21 cellular contexts compared by ENCODE assay signal in genomic region chr2:79788952-79789612, GRCh38.
"Had no signal": no experiment of that assay in that cellular context is flagged by ENCODE, and none has a peak within 500 bp of the region (broad histone marks: within the 10 kb centered on the region; RNA-seq: fewer than 3 reads in every experiment).

No MANE protein-coding gene starts in this region.

- ATAC-seq: activated CD4-positive, alpha-beta T cell treated with anti-CD3 and anti-CD28 coated beads for 36 hours; left cardiac atrium; natural killer cell; stimulated activated naive B cell treated with anti-CD40 and anti-IgM and Interleukin-4, amounts not matched to agents 10 μg/mL and 1 μg/mL and 100 μg/mL, for 72 hours had no signal

- DNase-seq: activated CD4-positive, alpha-beta T cell treated with anti-CD3 and anti-CD28 coated beads for 36 hours; activated CD4-positive, CD25-positive, alpha-beta regulatory T cell; activated effector memory CD4-positive, alpha-beta T cell treated with Interleukin-2 at 50 U/mL for 16 hours; activated naive CD4-positive, alpha-beta T cell treated with Interleukin-2 at 50 U/mL for 16 hours; cerebellar nuclear complex; colonic mucosa; effector CD8-positive, alpha-beta T cell; glutamatergic neuron; left cardiac atrium; natural killer cell; occipital lobe; stimulated activated CD4-positive, alpha-beta T cell treated with anti-CD3 and anti-CD28 coated beads, Interleukin-15, amount 100 ng/mL, for 24 hours; stimulated activated CD4-positive, alpha-beta T cell treated with anti-CD3 and anti-CD28 coated beads, Interleukin-2, amount 100 ng/mL, for 24 hours; stimulated activated naive B cell treated with anti-CD40 and anti-IgM and Interleukin-4, amounts not matched to agents 10 μg/mL and 1 μg/mL and 100 μg/mL, for 72 hours; transverse colon had no signal

- H3K27ac ChIP-seq: ascending aorta, cardiac muscle cell, colonic mucosa, epithelial cell of prostate, neural progenitor cell, parathyroid adenoma, right atrium auricular region had no signal

- H3K9me3 ChIP-seq: ascending aorta, colonic mucosa, right atrium auricular region, transverse colon had no signal

- H3K27me3 ChIP-seq: ascending aorta, cardiac muscle cell, colonic mucosa, neural progenitor cell, right atrium auricular region, transverse colon had no signal

- H3K4me1 ChIP-seq: ascending aorta, colonic mucosa, parathyroid adenoma, right atrium auricular region had no signal

- H3K4me3 ChIP-seq: ascending aorta, cardiac muscle cell, colonic mucosa, neural progenitor cell, right atrium auricular region, transverse colon had no signal

- H3K36me3 ChIP-seq: ascending aorta, cardiac muscle cell, colonic mucosa, neural progenitor cell, right atrium auricular region, transverse colon had no signal
